ENCODE assay signal across 17 cellular contexts in the genomic region with DNA sequence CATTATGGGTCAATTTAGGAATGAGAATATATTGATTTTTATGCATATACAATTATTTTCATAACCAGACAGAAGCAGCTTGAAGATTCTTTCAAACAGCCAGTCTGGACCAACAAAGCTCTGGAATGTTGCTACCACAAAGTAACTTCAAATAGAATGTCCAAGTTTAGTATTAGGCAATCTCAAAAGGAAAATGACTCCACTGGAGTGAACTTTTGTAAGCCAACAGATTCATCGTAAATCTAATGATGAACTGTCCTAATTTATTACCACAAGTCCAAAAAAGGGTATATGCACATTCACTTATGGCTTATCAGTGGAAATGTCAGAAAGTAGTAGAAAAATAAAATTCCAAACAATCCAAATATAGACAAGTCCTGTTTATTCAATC. TPM values are rescaled to one million over a fixed set of nuclear protein-coding genes. Genes with fewer than 3 reads are reported as not detected.
DNase-seq lines count a peak whose midpoint lies in the region; ATAC-seq and TF ChIP-seq lines count a peak whose summit lies in the region.
"Had no signal": no experiment of that assay in that cellular context is flagged by ENCODE, and none has a peak within 500 bp of the region (broad histone marks: within the 10 kb centered on the region; RNA-seq: fewer than 3 reads in every experiment).

No MANE protein-coding gene starts in this region.

- TF ChIP-seq CTCF in AG10803 (conservative IDR thresholded peaks at IDR 0.05; ENCODE audit: low read length) (no peak), fibroblast of pulmonary artery (IDR thresholded peaks at IDR 0.05; ENCODE audit: low read length, missing control alignments) (no peak), sigmoid colon (IDR thresholded peaks at IDR 0.05) (no peak), mucosa of descending colon (IDR thresholded peaks at IDR 0.05) (no peak)

- no peaks in the 10 kb centered on the region for H3K9me3 ChIP-seq in sigmoid colon
- no peaks in the 10 kb centered on the region for H3K9me3 ChIP-seq in mucosa of descending colon
- no peaks in the 10 kb centered on the region for H3K9me3 ChIP-seq in effector memory CD4-positive, alpha-beta T cell (ENCODE audit: control insufficient read depth, low read length)
- H3K9me3 ChIP-seq: BE2C had no signal

- H3K27me3 ChIP-seq in sigmoid colon: no peaks in the 10 kb centered on the region
- H3K27me3 ChIP-seq in effector memory CD4-positive, alpha-beta T cell (replicated peaks; ENCODE audit: control insufficient read depth, insufficient read depth, low read length, poor library complexity, severe bottlenecking): no peaks in the 10 kb centered on the region
- H3K27me3 ChIP-seq: BE2C had no signal

- TF ChIP-seq EP300 in sigmoid colon (IDR thresholded peaks at IDR 0.05): no peak

- intact Hi-C loops in sigmoid colon (cut with DNase I) (loop anchor here (2.0 to 10.0 kb wide), 3 partner anchors 44 to 267 kb away; partner anchors contain the start of gene CEP85L), mucosa of descending colon (cut with DNase I, micrococcal nuclease) (no loop called here)

- DNase-seq in AG10803 (ENCODE audit: low read depth) (peak; percentile 77), M059J (ENCODE audit: low read depth) (peak; percentile 21), fibroblast of pulmonary artery (ENCODE audit: low read depth) (peak; percentile 80), sigmoid colon (no peak), NCI-H2196 treated with DMSO at 0.1 percent for 48 hours (lab: John Stamatoyannopoulos, UW; ENCODE audit: unreplicated experiment) (no peak), NCI-H1105 treated with DMSO at 0.1 percent for 48 hours (lab: John Stamatoyannopoulos, UW) (no peak), mucosa of descending colon (no peak)
- DNase-seq in effector memory CD4-positive, alpha-beta T cell: no peak
- DNase-seq: activated CD4-positive, alpha-beta T cell treated with anti-CD3 and anti-CD28 coated beads for 36 hours; activated naive CD8-positive, alpha-beta T cell treated with anti-CD3 and anti-CD28 coated beads, Interleukin-2, amount 50 U/mL, for 24 hours; activated T-cell treated with anti-CD3 and anti-CD28 coated beads, Interleukin-2, amount 50 U/mL, for 4 hours; BE2C; substantia nigra had no signal

- H3K4me1 ChIP-seq in sigmoid colon: peaks cover 0 to 55% (median 37%) of the 10 kb centered on the region in 4 donors
- no peaks in the 10 kb centered on the region for H3K4me1 ChIP-seq in mucosa of descending colon (ENCODE audit: low read depth)
- H3K4me1 ChIP-seq in effector memory CD4-positive, alpha-beta T cell (ENCODE audit: control insufficient read depth, insufficient read depth, low read length, poor library complexity, severe bottlenecking): no peaks in the 10 kb centered on the region
- H3K4me1 ChIP-seq: BE2C had no signal

- 66 to 67% methylated on average over 1 of the region's 1 CpG for WGBS in sigmoid colon, 2 donors

- H3K36me3 ChIP-seq in sigmoid colon: no peaks in the 10 kb centered on the region
- no peaks in the 10 kb centered on the region for H3K36me3 ChIP-seq in mucosa of descending colon (ENCODE audit: low read depth)
- no peaks in the 10 kb centered on the region for H3K36me3 ChIP-seq in effector memory CD4-positive, alpha-beta T cell (ENCODE audit: control insufficient read depth, insufficient read depth, low read length)
- H3K36me3 ChIP-seq: BE2C had no signal

- H3K27ac ChIP-seq in sigmoid colon: peak overlapping the region; percentile 58 to 84 (median 78)
- no peak overlapping the region for H3K27ac ChIP-seq in effector memory CD4-positive, alpha-beta T cell (ENCODE audit: insufficient read depth, low read length, poor library complexity, severe bottlenecking)

- TF ChIP-seq POLR2A in sigmoid colon (IDR thresholded peaks at IDR 0.05): no peak

- H3K4me3 ChIP-seq in AG10803 (ENCODE audit: low read length): no peak overlapping the region
- H3K4me3 ChIP-seq in fibroblast of pulmonary artery (replicated peaks; ENCODE audit: low read depth, low read length): no peak overlapping the region
- peak overlapping the region in 3 of 4 donors; percentile 42 to 59 (median 55) for H3K4me3 ChIP-seq in sigmoid colon
- no peak overlapping the region for H3K4me3 ChIP-seq in mucosa of descending colon
- no peak overlapping the region for H3K4me3 ChIP-seq in effector memory CD4-positive, alpha-beta T cell (ENCODE audit: insufficient read depth, low read depth, low read length, poor library complexity, severe bottlenecking)
- H3K4me3 ChIP-seq: skin epidermis had no signal

- ATAC-seq in mucosa of descending colon: no peak

RNA-seq across cellular contexts. Expression of gene PLN, which starts 3.6 kb away (rescaled TPM):
- 0.05 TPM in 2 replicates for total RNA-seq in M059J (2014; rRNA removed; shearing (Covaris generic))
- total RNA-seq in sigmoid colon: 100 to 1,000 TPM; 294 to 454 (median 330) TPM
- polyA plus RNA-seq in sigmoid colon: 10 to 100 TPM in 1 of 3 donors, 1 to 10 TPM in 2; 2.3 to 14.6 (median 9.0) TPM
- total RNA-seq in mucosa of descending colon: 100 to 1,000 TPM in 1 of 3 donors, 10 to 100 TPM in 1, 1 to 10 TPM in 1; 4.2 to 145 (median 19.5) TPM
- total RNA-seq: activated CD4-positive, alpha-beta T cell treated with anti-CD3 and anti-CD28 coated beads for 36 hours; naive thymus-derived CD8-positive, alpha-beta T cell; T-helper 2 cell treated with Interferon-gamma antibody and Interleukin-4, amounts not matched to agents 100 ng/mL and 5 ng/mL, for 36 hours had no signal
- polyA plus RNA-seq: keratinocyte had no signal

Comparison
In these comparisons a context has a peak if more than half of its experiments do, and no peak if none do; other contexts are left out.
1. DNase-seq: peak in AG10803 (single experiment), M059J (single experiment) and fibroblast of pulmonary artery (single experiment); none in sigmoid colon (single experiment), NCI-H2196 treated with DMSO at 0.1 percent for 48 hours (single experiment), NCI-H1105 treated with DMSO at 0.1 percent for 48 hours (single experiment), mucosa of descending colon (0 of 3) and effector memory CD4-positive, alpha-beta T cell (0 of 3).
2. H3K4me3 ChIP-seq: peak in sigmoid colon (3 of 4); none in AG10803 (single experiment), fibroblast of pulmonary artery (single experiment), mucosa of descending colon (single experiment) and effector memory CD4-positive, alpha-beta T cell (single experiment).